8 cellular contexts compared by ENCODE assay signal in genomic region chr2:38184964-38185603, GRCh38.
DNase-seq lines count a peak whose midpoint lies in the region; ATAC-seq and FAIRE-seq lines count a peak whose summit lies in the region.

No MANE protein-coding gene starts in this region.

- 7 to 11% methylated on average over 2 of the region's 2 CpGs for WGBS in GM23248 (ENCODE audit: low coverage in 1 of 2, low lambda C conversion rate in 2 of 2, missing lambda C conversion rate in 2 of 2), 2 experiments

- no peak overlapping the region for H3K27ac Mint-ChIP-seq in memory B cell

- peaks cover 30% of the 10 kb centered on the region for H3F3A ChIP-seq in GM23248 (ENCODE audit: insufficient read depth)

- H3K36me3 ChIP-seq in GM23248 (ENCODE audit: low read depth) (no peaks in the 10 kb centered on the region), MG63 (no peaks in the 10 kb centered on the region)

- H2AFZ ChIP-seq in GM23248 = no peak overlapping the region

- no peaks in the 10 kb centered on the region for H3K9me3 ChIP-seq in GM23248 (ENCODE audit: low read depth)
- no peaks in the 10 kb centered on the region for H3K9me3 ChIP-seq in MG63

- peak; percentile 56 for ATAC-seq in memory B cell (ENCODE audit: low read depth)

- H3K27ac ChIP-seq in GM23248 = peak overlapping the region; percentile 60

- peak; percentile 94 for FAIRE-seq in GM18507 (lab: Jason Lieb, UNC)

- no peaks in the 10 kb centered on the region for H3K79me2 ChIP-seq in GM23248 (ENCODE audit: insufficient read depth)

- no peaks in the 10 kb centered on the region for H3K36me3 Mint-ChIP-seq in memory B cell

- H3K4me1 Mint-ChIP-seq in memory B cell = peaks cover 14% of the 10 kb centered on the region

- no peak overlapping the region for H3K4me3 Mint-ChIP-seq in memory B cell

- peaks cover 8% of the 10 kb centered on the region for H3K27me3 Mint-ChIP-seq in memory B cell

- no peaks in the 10 kb centered on the region for H4K20me1 ChIP-seq in GM23248 (ENCODE audit: insufficient read depth)

- DNase-seq in GM18507 (ENCODE audit: extremely low spot score, insufficient read length, low read depth) = peak; percentile 54
- DNase-seq in GM23248 = peak; percentile 84
- peak; percentile 18 for DNase-seq in MG63
- no peak for DNase-seq in memory B cell (ENCODE audit: low spot score in 2 of 2)
- no peak for DNase-seq in DMS153 treated with DMSO at 0.1 percent for 48 hours (lab: John Stamatoyannopoulos, UW; ENCODE audit: unreplicated experiment)
- no peak for DNase-seq in 8988T
- DNase-seq in SHP77 (lab: John Stamatoyannopoulos, UW) = no peak
- DNase-seq in NCI-H2081 treated with DMSO at 0.1 percent for 48 hours (lab: John Stamatoyannopoulos, UW) = no peak

- H3K4me1 ChIP-seq in GM23248 (ENCODE audit: insufficient read depth) = peaks cover 35% of the 10 kb centered on the region

- peaks cover 2% of the 10 kb centered on the region for H3K9me3 Mint-ChIP-seq in memory B cell

- H3K9ac ChIP-seq in GM23248 = 0 out of 2 replicates have a peak overlapping the region, but pooled peaks have one; percentile 4

- in situ Hi-C loops in GM23248 (cut with MboI) = no loop called here

- H3K27me3 ChIP-seq in GM23248 (replicated peaks; ENCODE audit: insufficient read depth) (no peaks in the 10 kb centered on the region), MG63 (no peaks in the 10 kb centered on the region)

- H3K4me3 ChIP-seq in GM23248 (no peak overlapping the region), MG63 (no peak overlapping the region)

- H3K9me2 ChIP-seq in GM23248 (ENCODE audit: insufficient read depth) = no peaks in the 10 kb centered on the region

- no peak overlapping the region for H3K4me2 ChIP-seq in GM23248 (ENCODE audit: unreplicated experiment)

Comparison
In these comparisons a context has a peak if more than half of its experiments do, and no peak if none do; other contexts are left out.
1. DNase-seq: peak in GM18507 (single experiment), GM23248 (single experiment) and MG63 (single experiment); none in memory B cell (0 of 2), DMS153 treated with DMSO at 0.1 percent for 48 hours (single experiment), 8988T (single experiment), SHP77 (0 of 2) and NCI-H2081 treated with DMSO at 0.1 percent for 48 hours (single experiment).